Comparison of ENCODE assay signal across 10 cellular contexts in genomic region chr12:128797119-128798118, GRCh38. TPM values are rescaled to one million over a fixed set of nuclear protein-coding genes. Genes with fewer than 3 reads are reported as not detected.
DNase-seq lines count a peak whose midpoint lies in the region; ATAC-seq, FAIRE-seq and TF ChIP-seq lines count a peak whose summit lies in the region.
"Had no signal": no experiment of that assay in that cellular context is flagged by ENCODE, and none has a peak within 500 bp of the region (broad histone marks: within the 10 kb centered on the region; RNA-seq: fewer than 3 reads in every experiment).

No MANE protein-coding gene starts in this region.

- peak overlapping the region; percentile 86 for H3K27ac Mint-ChIP-seq in activated T-cell treated with anti-CD3 and anti-CD28 coated beads, Interleukin-2, amount 50 U/mL, for 24 hours
- H3K27ac Mint-ChIP-seq in astrocyte (ENCODE audit: unreplicated experiment): no peak overlapping the region

- TF ChIP-seq CTCF in astrocyte (IDR thresholded peaks at IDR 0.05; ENCODE audit: insufficient read depth, low read depth, low read length): no peak

- H3K27me3 ChIP-seq in astrocyte (ENCODE audit: insufficient read depth, low read length): no peaks in the 10 kb centered on the region
- no peaks in the 10 kb centered on the region for H3K27me3 ChIP-seq in skeletal muscle satellite cell (ENCODE audit: control insufficient read depth, insufficient read depth, low read length)
- H3K27me3 ChIP-seq: Peyer's patch had no signal

- no peaks in the 10 kb centered on the region for H3K9me3 Mint-ChIP-seq in activated T-cell treated with anti-CD3 and anti-CD28 coated beads, Interleukin-2, amount 50 U/mL, for 24 hours
- peaks cover 4% of the 10 kb centered on the region for H3K9me3 Mint-ChIP-seq in astrocyte (ENCODE audit: unreplicated experiment)

- H4K20me1 ChIP-seq in astrocyte (ENCODE audit: insufficient read depth, low read length): peaks cover 16% of the 10 kb centered on the region

- H2AFZ ChIP-seq in astrocyte (ENCODE audit: low read depth, low read length): no peak overlapping the region

- no peak for DNase-seq in activated T-cell treated with anti-CD3 and anti-CD28 coated beads, Interleukin-2, amount 50 U/mL, for 24 hours
- DNase-seq in activated T-cell treated with anti-CD3 and anti-CD28 coated beads, Interleukin-2, amount 50 U/mL, for 48 hours: no peak
- DNase-seq in astrocyte (ENCODE audit: low read depth) (no peak), NCI-H2196 (lab: John Stamatoyannopoulos, UW; ENCODE audit: unreplicated experiment) (no peak), NCI-H510A treated with DMSO at 0.1 percent for 48 hours (lab: John Stamatoyannopoulos, UW) (no peak)
- no peak for DNase-seq in stimulated activated CD4-positive, alpha-beta T cell treated with anti-CD3 and anti-CD28 coated beads, Interleukin-1b, Interleukin-23, amount 100 ng/mL, for 48 hours

- H3K9ac ChIP-seq in astrocyte (ENCODE audit: low read length): peak overlapping the region; percentile 77
- peak overlapping the region; percentile 71 for H3K9ac ChIP-seq in skeletal muscle satellite cell (ENCODE audit: low read depth, low read length)

- H3K4me3 ChIP-seq in astrocyte (ENCODE audit: insufficient read depth, low read depth, low read length) (peak overlapping the region; percentile 8), skeletal muscle satellite cell (ENCODE audit: low read length) (no peak overlapping the region)
- H3K4me3 ChIP-seq: Peyer's patch had no signal

- H3K36me3 ChIP-seq in astrocyte (ENCODE audit: insufficient read depth, low read length) (peaks cover 37% of the 10 kb centered on the region), skeletal muscle satellite cell (ENCODE audit: insufficient read depth, low read length) (peaks cover 78% of the 10 kb centered on the region)

- peak overlapping the region; percentile 70 for H3K4me2 ChIP-seq in astrocyte (ENCODE audit: low read length)
- peak overlapping the region; percentile 39 for H3K4me2 ChIP-seq in skeletal muscle satellite cell (ENCODE audit: low read length)

- peak; percentile 45 for ATAC-seq in HG03066 (IDR thresholded peaks at IDR 0.05; ENCODE audit: low read depth, unreplicated experiment)

- peak; percentile 73 for FAIRE-seq in astrocyte (lab: Jason Lieb, UNC)

- no peaks in the 10 kb centered on the region for H3K27me3 Mint-ChIP-seq in activated T-cell treated with anti-CD3 and anti-CD28 coated beads, Interleukin-2, amount 50 U/mL, for 24 hours
- no peaks in the 10 kb centered on the region for H3K27me3 Mint-ChIP-seq in astrocyte (ENCODE audit: low read depth, unreplicated experiment)

- H3K4me1 ChIP-seq in astrocyte (ENCODE audit: insufficient read depth, low read length): peaks cover 35% of the 10 kb centered on the region
- peaks cover 56% of the 10 kb centered on the region for H3K4me1 ChIP-seq in skeletal muscle satellite cell (ENCODE audit: control insufficient read depth, insufficient read depth, low read length)

- H3K9me3 ChIP-seq in astrocyte (ENCODE audit: insufficient read depth, low read depth, low read length): no peaks in the 10 kb centered on the region
- no peaks in the 10 kb centered on the region for H3K9me3 ChIP-seq in skeletal muscle satellite cell (replicated peaks; ENCODE audit: low read length)
- H3K9me3 ChIP-seq: Peyer's patch had no signal

- H3K27ac ChIP-seq in astrocyte (ENCODE audit: low read depth, low read length): peak overlapping the region; percentile 88

- no peak overlapping the region for H3K4me3 Mint-ChIP-seq in activated T-cell treated with anti-CD3 and anti-CD28 coated beads, Interleukin-2, amount 50 U/mL, for 24 hours
- H3K4me3 Mint-ChIP-seq in astrocyte (ENCODE audit: unreplicated experiment): no peak overlapping the region

- peaks cover 99% of the 10 kb centered on the region for H3K36me3 Mint-ChIP-seq in activated T-cell treated with anti-CD3 and anti-CD28 coated beads, Interleukin-2, amount 50 U/mL, for 24 hours (ENCODE audit: low read depth)
- H3K36me3 Mint-ChIP-seq in astrocyte (ENCODE audit: low read depth, unreplicated experiment): peaks cover 10% of the 10 kb centered on the region

- peaks cover 29% of the 10 kb centered on the region for H3K79me2 ChIP-seq in astrocyte (ENCODE audit: insufficient read depth, low read length)

- H3K4me1 Mint-ChIP-seq in activated T-cell treated with anti-CD3 and anti-CD28 coated beads, Interleukin-2, amount 50 U/mL, for 24 hours (ENCODE audit: low read depth): peaks cover 37% of the 10 kb centered on the region
- H3K4me1 Mint-ChIP-seq in astrocyte (ENCODE audit: low read depth, unreplicated experiment): peaks cover 3% of the 10 kb centered on the region

RNA-seq across cellular contexts. Expression of gene SLC15A4, which starts 26.3 kb away (rescaled TPM):
- total RNA-seq in astrocyte: 11.9 and 12.4 TPM in 2 replicates
- total RNA-seq in skeletal muscle satellite cell (2012; rRNA removed): 33.2 and 46.3 TPM in 2 replicates

RNA-seq across cellular contexts. Expression of gene GLT1D1, which starts 55.9 kb away (rescaled TPM):
- total RNA-seq in astrocyte: 0.14 and 0.16 TPM in 2 replicates
- not detected in 2 replicates for total RNA-seq in skeletal muscle satellite cell (2012; rRNA removed)
- total RNA-seq: glomerular endothelial cell, Peyer's patch had no signal
